8 cellular contexts compared by ENCODE assay signal in genomic region chr13:33228645-33229445, GRCh38. TPM values are rescaled to one million over a fixed set of nuclear protein-coding genes. Genes with fewer than 3 reads are reported as not detected.
DNase-seq lines count a peak whose midpoint lies in the region; ATAC-seq and TF ChIP-seq lines count a peak whose summit lies in the region.

No MANE protein-coding gene starts in this region.

- intact Hi-C loops in stomach (cut with DNase I; ENCODE audit: low total_unique reads) (no loop called here), posterior cingulate gyrus (cut with DNase I) (loop anchor here (2.0 to 10.0 kb wide), 4 partner anchors 56 to 496 kb away; partner anchors contain the start of gene STARD13)

- peaks cover 51% of the 10 kb centered on the region for H3K4me1 Mint-ChIP-seq in brain

- peak overlapping the region; percentile 43 to 95 (median 91) for H3K27ac Mint-ChIP-seq in brain

- no peaks in the 10 kb centered on the region for H3K27me3 ChIP-seq in stomach

- no peak overlapping the region for H3K4me3 ChIP-seq in stomach

- H3K9me3 Mint-ChIP-seq in brain = peaks cover 4 to 20% (median 16%) of the 10 kb centered on the region in 5 experiments

- DNase-seq in A172 (ENCODE audit: low spot score) = peak; percentile 51
- peak; percentile 13 for DNase-seq in GF-D8 (lab: John Stamatoyannopoulos, UW)
- DNase-seq in NCI-H446 treated with DMSO at 0.1 percent for 48 hours (lab: John Stamatoyannopoulos, UW) = peak; percentile 69
- peak; percentile 78 for DNase-seq in iris pigment epithelial cell (ENCODE audit: low read depth)
- DNase-seq in stomach = no peak
- DNase-seq in posterior cingulate gyrus = no peak

- H3K27me3 Mint-ChIP-seq in brain = no peaks in the 10 kb centered on the region

- peak overlapping the region; percentile 52 to 78 (median 72) for H3K27ac ChIP-seq in stomach

- peaks cover 27% of the 10 kb centered on the region for H3K36me3 Mint-ChIP-seq in brain

- H3K36me3 ChIP-seq in stomach = peaks cover 0 to 15% (median 10%) of the 10 kb centered on the region in 4 donors

- WGBS in stomach, 5 donors = 29 to 42% (median 40%) methylated on average over 12 of the region's 12 CpGs

- peaks cover 0 to 14% (median 3%) of the 10 kb centered on the region in 4 donors for H3K9me3 ChIP-seq in stomach

- TF ChIP-seq CTCF in brain (conservative IDR thresholded peaks at IDR 0.05) (peak; percentile 75 to 91), stomach (IDR thresholded peaks at IDR 0.05) (peak in 5 of 7 experiments; percentile 72 to 90 (median 84))

- no peak for TF ChIP-seq EP300 in stomach (IDR thresholded peaks at IDR 0.05)

- TF ChIP-seq POLR2A in stomach (IDR thresholded peaks at IDR 0.05) = no peak

- peak; percentile 56 for ATAC-seq in HG02763 (IDR thresholded peaks at IDR 0.05; ENCODE audit: unreplicated experiment)

- H3K4me1 ChIP-seq in stomach = peaks cover 20 to 55% (median 31%) of the 10 kb centered on the region in 4 donors

- peak overlapping the region in 3 of 5 experiments; percentile 23 to 29 (median 25) for H3K4me3 Mint-ChIP-seq in brain

RNA-seq across cellular contexts. Expression of gene STARD13, which starts 56.7 kb away (rescaled TPM):
- 8.3 and 9.0 TPM in 2 replicates for total RNA-seq in A172 (2014; rRNA removed; shearing (Covaris generic))
- polyA plus RNA-seq in brain (ENCODE audit: insufficient read depth, low read depth, low replicate concordance) (3.2 TPM), stomach (1 to 10 TPM; 4.4 to 9.2 (median 6.7) TPM)
- total RNA-seq in stomach = 100 to 1,000 TPM in 1 of 5 donors, 10 to 100 TPM in 4; 41.3 to 158 (median 54.3) TPM

Comparison
In these comparisons a context has a peak if more than half of its experiments do, and no peak if none do; other contexts are left out.
1. DNase-seq: peak in A172 (single experiment), GF-D8 (single experiment), NCI-H446 treated with DMSO at 0.1 percent for 48 hours (single experiment) and iris pigment epithelial cell (single experiment); none in stomach (single experiment) and posterior cingulate gyrus (0 of 10).